In genomic region chr10:95503012-95503411, GRCh38 we compare ENCODE assay signal across 19 cellular contexts. TPM values are rescaled to one million over a fixed set of nuclear protein-coding genes. Genes with fewer than 3 reads are reported as not detected.
DNase-seq lines count a peak whose midpoint lies in the region; ATAC-seq, FAIRE-seq and TF ChIP-seq lines count a peak whose summit lies in the region.
"Had no signal": no experiment of that assay in that cellular context is flagged by ENCODE, and none has a peak within 500 bp of the region (broad histone marks: within the 10 kb centered on the region; RNA-seq: fewer than 3 reads in every experiment).

No MANE protein-coding gene starts in this region.

- H3K4me1 ChIP-seq in IMR-90 (ENCODE audit: control insufficient read depth, insufficient read depth, low read length) = no peaks in the 10 kb centered on the region
- peaks cover 0 to 14% (median 5%) of the 10 kb centered on the region in 4 experiments; a peak in 5 of 7 replicates for H3K4me1 ChIP-seq in H1 (replicated peaks in 1 of 4; ENCODE audit: control insufficient read depth in 3 of 4, insufficient read depth in 4 of 4, low read length in 3 of 4)
- peaks cover 58 to 98% (median 84%) of the 10 kb centered on the region in 4 donors for H3K4me1 ChIP-seq in stomach
- H3K4me1 ChIP-seq: HAP-1 had no signal

- H3K27ac ChIP-seq in IMR-90 (ENCODE audit: insufficient read depth, low read length) (no peak overlapping the region), H1 (ENCODE audit: low read depth, low read length) (no peak overlapping the region), stomach (peak overlapping the region in 4 of 5 donors; percentile 81 to 95 (median 87))

- no peak for TF ChIP-seq CTCF in IMR-90 (conservative IDR thresholded peaks at IDR 0.05; ENCODE audit: low read depth, low read length)
- TF ChIP-seq CTCF in H1 (IDR thresholded peaks at IDR 0.05; ENCODE audit: control extremely low read depth in 1 of 3, insufficient read depth in 1 of 3, low read depth in 1 of 3, low read length in 3 of 3) = no peak
- TF ChIP-seq CTCF in stomach (IDR thresholded peaks at IDR 0.05) = no peak

- POLR2A ChIA-PET in IMR-90 (lab: Charles Lee; ENCODE audit: unreplicated experiment) (no interaction called here), H1 (lab: Charles Lee; ENCODE audit: partially characterized antibody) (no interaction called here)

- no peak for TF ChIP-seq EP300 in H1 (IDR thresholded peaks at IDR 0.05; ENCODE audit: borderline replicate concordance in 1 of 2, low read depth in 2 of 2, low read length in 2 of 2)
- no peak for TF ChIP-seq EP300 in stomach (IDR thresholded peaks at IDR 0.05)

- H3K56ac ChIP-seq in IMR-90 (ENCODE audit: extremely low read depth, insufficient read depth, low read length) (no peak overlapping the region), H1 (replicated peaks; ENCODE audit: insufficient read length, low read depth, low read length) (no peak overlapping the region)

- H4K5ac ChIP-seq in IMR-90 (ENCODE audit: low read depth, low read length) (no peak overlapping the region), H1 (ENCODE audit: insufficient read length, low read depth, low read length) (no peak overlapping the region)

- H3K36me3 ChIP-seq in IMR-90 (ENCODE audit: control insufficient read depth, insufficient read depth, low read length) (no peaks in the 10 kb centered on the region), H1 (ENCODE audit: control insufficient read depth in 2 of 4, insufficient read depth in 4 of 4, low read length in 3 of 4) (no peaks in the 10 kb centered on the region), stomach (no peaks in the 10 kb centered on the region)
- H3K36me3 ChIP-seq: HAP-1 had no signal

- TF ChIP-seq POLR2A in IMR-90 (IDR thresholded peaks at IDR 0.05; ENCODE audit: low read depth, low read length) (no peak), H1 (IDR thresholded peaks at IDR 0.05; ENCODE audit: control extremely low read depth in 1 of 2, low read depth in 2 of 2, low read length in 2 of 2) (no peak), stomach (IDR thresholded peaks at IDR 0.05) (no peak), H54 (IDR thresholded peaks at IDR 0.05; ENCODE audit: low read depth, low read length) (no peak)

- H3K14ac ChIP-seq in IMR-90 (replicated peaks; ENCODE audit: low read depth, low read length) = no peak overlapping the region
- no peak overlapping the region for H3K14ac ChIP-seq in H1 (ENCODE audit: insufficient read length)

- no TSS peak for BruUV-seq in IMR-90 (replicated peaks; lab: Mats Ljungman, UMichigan)

- H3K23ac ChIP-seq in IMR-90 (ENCODE audit: low read depth, low read length) (no peak overlapping the region), H1 (ENCODE audit: insufficient read length) (no peak overlapping the region)

- TF ChIP-seq RAD21 in IMR-90 (IDR thresholded peaks at IDR 0.05; ENCODE audit: low read length) = no peak
- TF ChIP-seq RAD21 in H1 (IDR thresholded peaks at IDR 0.05 in 1 of 2, conservative IDR thresholded peaks at IDR 0.05 in 1 of 2; ENCODE audit: low read depth in 2 of 2, low read length in 2 of 2) = no peak

- H2AK9ac ChIP-seq in IMR-90 (replicated peaks; ENCODE audit: low read depth, low read length, poor library complexity) = no peak overlapping the region

- no peak for DNase-seq in IMR-90
- no peak for DNase-seq in H1 (ENCODE audit: low read depth in 1 of 2, low spot score in 2 of 2)
- DNase-seq in left colon = no peak
- DNase-seq in stomach = no peak
- DNase-seq in NCI-H1417 treated with DMSO at 0.1 percent for 48 hours (lab: John Stamatoyannopoulos, UW) = no peak
- DNase-seq in dedifferentiated amniotic fluid mesenchymal stem cell (ENCODE audit: extremely low spot score) = no peak
- DNase-seq in H54 (ENCODE audit: insufficient read length, low spot score) = no peak
- DNase-seq: activated CD8-positive, alpha-beta memory T cell treated with anti-CD3 and anti-CD28 coated beads, Interleukin-2, amount 10 ng/mL, durations not matched to agents 7 days and 5 days; amygdala; cortex of kidney; naive B cell; NCI-H1694; retina; T-helper 17 cell had no signal

- H3K27me3 ChIP-seq in IMR-90 (ENCODE audit: control insufficient read depth, insufficient read depth, low read length) (no peaks in the 10 kb centered on the region), H1 (replicated peaks in 1 of 4; ENCODE audit: control insufficient read depth in 3 of 4, extremely low read depth in 1 of 4, insufficient read depth in 3 of 4, low read length in 3 of 4) (no peaks in the 10 kb centered on the region), stomach (no peaks in the 10 kb centered on the region)

- H3K4ac ChIP-seq in IMR-90 (ENCODE audit: low read depth, low read length) = no peak overlapping the region
- H3K4ac ChIP-seq in H1 (replicated peaks; ENCODE audit: insufficient read length, low read depth, low read length) = no peak overlapping the region

- no peaks in the 10 kb centered on the region for H3K9me3 ChIP-seq in IMR-90 (ENCODE audit: control insufficient read depth, insufficient read depth, low read length)
- H3K9me3 ChIP-seq in H1 (ENCODE audit: insufficient read depth in 2 of 2, low read depth in 1 of 2, low read length in 1 of 2) = no peaks in the 10 kb centered on the region
- no peaks in the 10 kb centered on the region for H3K9me3 ChIP-seq in stomach
- H3K9me3 ChIP-seq: HAP-1 had no signal

- H3K23me2 ChIP-seq in H1 (ENCODE audit: low read depth, low read length) = no peaks in the 10 kb centered on the region; the same call in none of the 2 replicates

- H3K79me1 ChIP-seq in IMR-90 (ENCODE audit: low read depth in 1 of 2, low read length in 2 of 2) (no peaks in the 10 kb centered on the region), H1 (ENCODE audit: low read depth, low read length) (peaks cover 4% of the 10 kb centered on the region; the same call in 1 of the 2 replicates)

- in situ Hi-C loops in IMR-90 (cut with MboI; ENCODE audit: low sequenced_read_pairs) = no loop called here

- H3K4me2 ChIP-seq in IMR-90 (ENCODE audit: low read depth, low read length) = no peak overlapping the region
- no peak overlapping the region for H3K4me2 ChIP-seq in H1 (ENCODE audit: insufficient read depth in 1 of 2, low read depth in 2 of 2, low read length in 2 of 2)

- no peak overlapping the region for H2AK5ac ChIP-seq in IMR-90 (ENCODE audit: low read depth, low read length)
- H2AK5ac ChIP-seq in H1 (ENCODE audit: low read depth, low read length) = no peak overlapping the region

- H2BK20ac ChIP-seq in IMR-90 (ENCODE audit: low read depth, low read length) = no peak overlapping the region
- no peak overlapping the region for H2BK20ac ChIP-seq in H1 (ENCODE audit: low read length)

- H4K91ac ChIP-seq in IMR-90 (ENCODE audit: insufficient read depth, low read depth, low read length) = no peak overlapping the region
- H4K91ac ChIP-seq in H1 (replicated peaks; ENCODE audit: insufficient read length, low read length) = no peak overlapping the region

- H2BK120ac ChIP-seq in IMR-90 (ENCODE audit: low read depth, low read length) (no peak overlapping the region), H1 (replicated peaks; ENCODE audit: low read depth, low read length) (no peak overlapping the region)

- no peaks in the 10 kb centered on the region for H3K9me1 ChIP-seq in IMR-90 (ENCODE audit: insufficient read depth, low read length)

- intact Hi-C loops in IMR-90 (cut with micrococcal nuclease) = no loop called here
- intact Hi-C loops in left colon (cut with DNase I, micrococcal nuclease) = no loop called here
- intact Hi-C loops in stomach (cut with DNase I; ENCODE audit: low total_unique reads) = no loop called here

- no peak overlapping the region for H3K9ac ChIP-seq in IMR-90 (ENCODE audit: low read depth, low read length)
- H3K9ac ChIP-seq in H1 (replicated peaks in 1 of 4; ENCODE audit: extremely low read depth in 1 of 4, low read depth in 3 of 4, low read length in 3 of 4) = no peak overlapping the region

- H2BK5ac ChIP-seq in IMR-90 (ENCODE audit: low read depth, low read length, poor library complexity, severe bottlenecking) (peak overlapping the region; percentile 45), H1 (ENCODE audit: low read depth, low read length) (no peak overlapping the region)

- H3K18ac ChIP-seq in IMR-90 (ENCODE audit: low read depth, low read length) (no peak overlapping the region), H1 (ENCODE audit: extremely low read depth, low read length) (no peak overlapping the region)

- ATAC-seq in IMR-90 (ENCODE audit: low read depth) (no peak), left colon (peak; percentile 32), GM21360 (IDR thresholded peaks at IDR 0.05; ENCODE audit: unreplicated experiment) (no peak)
- ATAC-seq: activated CD4-positive, CD25-positive, alpha-beta regulatory T cell treated with anti-CD3 and anti-CD28 coated beads, Interleukin-2, amount 50 U/mL, for 24 hours; activated CD8-positive, alpha-beta memory T cell treated with anti-CD3 and anti-CD28 coated beads, Interleukin-2, amount 10 ng/mL, durations not matched to agents 7 days and 5 days; T-helper 17 cell had no signal

- dilution Hi-C loops in IMR-90 (cut with HindIII; ENCODE audit: low sequenced_read_pairs, unreplicated experiment) = no loop called here

- no peak overlapping the region for H3K4me3 ChIP-seq in IMR-90 (ENCODE audit: insufficient read depth, low read depth, low read length)
- no peak overlapping the region for H3K4me3 ChIP-seq in H1 (ENCODE audit: extremely low read depth in 1 of 4, insufficient read depth in 2 of 4, low read depth in 3 of 4, low read length in 4 of 4)
- no peak overlapping the region for H3K4me3 ChIP-seq in stomach
- H3K4me3 ChIP-seq: HAP-1 had no signal

- CTCF ChIA-PET in IMR-90 (lab: Yijun Ruan, JAX) (no interaction called here), H1 (lab: Charles Lee; ENCODE audit: partially characterized antibody) (interaction anchor here (1.2 to 2.5 kb wide), 3 partner anchors 10 to 72 kb away, joined by 3 to 8 read pairs (median 3); no protein-coding TSS in a partner anchor)

- H2BK15ac ChIP-seq in IMR-90 (ENCODE audit: low read depth, low read length) = no peak overlapping the region
- 0 out of 2 replicates have a peak overlapping the region, but pooled peaks have one; percentile 20 for H2BK15ac ChIP-seq in H1 (ENCODE audit: low read length)

- H4K8ac ChIP-seq in IMR-90 (ENCODE audit: low read depth in 2 of 2, low read length in 2 of 2) (no peak overlapping the region), H1 (ENCODE audit: extremely low read depth, insufficient read depth, low read length) (no peak overlapping the region)

- H2AFZ ChIP-seq in IMR-90 (replicated peaks; ENCODE audit: low read length, poor library complexity) (no peak overlapping the region), H1 (ENCODE audit: low read length) (no peak overlapping the region)

- no peaks in the 10 kb centered on the region for H4K20me1 ChIP-seq in IMR-90 (ENCODE audit: insufficient read depth, low read length)
- no peaks in the 10 kb centered on the region for H4K20me1 ChIP-seq in H1 (replicated peaks in 1 of 2; ENCODE audit: control insufficient read depth in 1 of 2, insufficient read depth in 2 of 2, low read length in 2 of 2)

- FAIRE-seq in H1 (lab: Jason Lieb, UNC) (no peak), H54 (lab: Jason Lieb, UNC) (no peak)
- FAIRE-seq: G401.6, GM12891 had no signal

- no peak overlapping the region for H2BK12ac ChIP-seq in H1 (ENCODE audit: low read depth, low read length)

- H3K79me2 ChIP-seq in H1 (ENCODE audit: control insufficient read depth in 1 of 2, insufficient read depth in 2 of 2, low read length in 2 of 2) = peaks cover 0 to 52% of the 10 kb centered on the region in 2 experiments; a peak in 2 of 4 replicates

RNA-seq across cellular contexts. Expression of gene SORBS1, which starts 58.2 kb away (rescaled TPM):
- total RNA-seq in IMR-90 (2012; rRNA removed) = under 0.01 and 0.18 TPM in 2 replicates
- 0.17 and 0.32 TPM in 2 replicates for polyA plus RNA-seq in IMR-90 (2012; rRNA removed)
- 0.05 TPM in 2 replicates for polyA plus RNA-seq in IMR-90 (2012; cell fraction: cytosol; rRNA removed)
- 0.13 and 0.28 TPM in 2 replicates for polyA plus RNA-seq in IMR-90 (2012; cell fraction: nucleus; rRNA removed; ENCODE audit: low replicate concordance)
- total RNA-seq in H1 (2021; fragmentation: NEBNext Ultra II Directional; extraction: Animal tissue kit (Norgen Biotek cat#: 25700)) = 35.0 and 36.3 TPM in 2 replicates
- 16.0 and 17.5 TPM in 2 replicates for polyA plus RNA-seq in H1 (2011; rRNA removed)
- 17.4 TPM for polyA plus RNA-seq in H1 (2011; cell fraction: cytosol; rRNA removed)
- polyA plus RNA-seq in H1 (2011; cell fraction: nucleus; rRNA removed) = 38.7 TPM
- polyA plus RNA-seq in H1 (2012, experiment 1 of 2) = 17.4 to 23.9 TPM (median 20.8 TPM) in 4 replicates
- polyA plus RNA-seq in H1 (2012, experiment 2 of 2) = 2.6 TPM
- 14.4 TPM for polyA plus RNA-seq in H1 (2013, experiment 1 of 2)
- 13.5 TPM for polyA plus RNA-seq in H1 (2013, experiment 2 of 2)
- polyA minus RNA-seq in H1 (2011; rRNA and poly(A)+ RNA removed) = 46.4 and 54.3 TPM in 2 replicates
- polyA minus RNA-seq in H1 (2011; cell fraction: cytosol; rRNA and poly(A)+ RNA removed) = 19.2 TPM
- polyA minus RNA-seq in H1 (2011; cell fraction: nucleus; rRNA and poly(A)+ RNA removed) = 61.9 TPM
- 100 to 1,000 TPM in 1 of 2 donors, 10 to 100 TPM in 1; 20.6 to 120 TPM for total RNA-seq in left colon
- 100 to 1,000 TPM in 4 of 5 donors, 10 to 100 TPM in 1; 44.9 to 713 (median 440) TPM for total RNA-seq in stomach
- 10 to 100 TPM; 34.4 to 94.8 (median 42.0) TPM for polyA plus RNA-seq in stomach

Comparison
In these comparisons a context has a peak if more than half of its experiments do, and no peak if none do; other contexts are left out.
1. H3K27ac ChIP-seq: peak in stomach (4 of 5); none in IMR-90 (single experiment) and H1 (single experiment).
2. RNA of gene SORBS1, which starts 58.2 kb away (total RNA-seq): 44.9 to 713 TPM in stomach, 20.6 to 120 TPM in left colon and 35.0 to 36.3 TPM in H1; under 0.01 to 0.18 TPM in IMR-90; every median in the first group is over 10 times any median in the second.